In the genomic region with DNA sequence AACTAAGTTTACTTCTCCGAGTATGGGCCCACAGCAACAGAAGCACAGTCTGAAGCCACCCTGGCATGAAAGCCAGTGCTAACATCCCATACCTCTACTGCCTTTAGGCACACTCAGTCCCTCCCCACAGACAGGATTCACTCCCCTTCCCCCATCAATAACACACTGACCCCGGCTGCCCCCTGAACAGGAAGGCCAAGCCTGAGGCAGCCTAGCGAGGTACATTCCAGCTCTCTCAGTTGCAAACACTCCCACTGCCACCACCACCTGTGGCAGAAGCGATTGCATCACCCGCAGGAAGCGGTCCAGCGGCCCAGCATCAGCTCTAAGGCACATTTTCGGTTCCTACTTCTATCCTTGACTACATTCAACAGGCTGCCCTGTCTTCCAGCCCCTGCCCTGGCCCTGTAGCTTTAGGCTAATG, we compare ENCODE assay signal across 9 cellular contexts. TPM values are rescaled to one million over a fixed set of nuclear protein-coding genes. Genes with fewer than 3 reads are reported as not detected.
DNase-seq lines count a peak whose midpoint lies in the region; ATAC-seq and TF ChIP-seq lines count a peak whose summit lies in the region.
"Had no signal": no experiment of that assay in that cellular context is flagged by ENCODE, and none has a peak within 500 bp of the region (broad histone marks: within the 10 kb centered on the region; RNA-seq: fewer than 3 reads in every experiment).

No MANE protein-coding gene starts in this region.

- no peak overlapping the region for H2BK12ac ChIP-seq in mesenchymal stem cell (ENCODE audit: low read length in 2 of 2)

- no peaks in the 10 kb centered on the region for H3K36me3 ChIP-seq in KMS-11 (ENCODE audit: insufficient read depth)
- no peaks in the 10 kb centered on the region for H3K36me3 ChIP-seq in mesenchymal stem cell (ENCODE audit: control insufficient read depth in 1 of 2, insufficient read depth in 2 of 2, low read depth in 1 of 2, low read length in 2 of 2)

- H3K27ac ChIP-seq in KMS-11 = peak overlapping the region; percentile 44
- no peak overlapping the region for H3K27ac ChIP-seq in mesenchymal stem cell (ENCODE audit: low read length, poor library complexity, severe bottlenecking)
- H3K27ac ChIP-seq: 22Rv1 had no signal

- H3K79me2 ChIP-seq in KMS-11 (ENCODE audit: insufficient read depth, low read depth) = no peaks in the 10 kb centered on the region

- no peak overlapping the region for H3K14ac ChIP-seq in mesenchymal stem cell (ENCODE audit: low read length in 2 of 2)

- peak overlapping the region; percentile 28; the same call in 1 of the 2 replicates for H3K9ac ChIP-seq in KMS-11
- H3K9ac ChIP-seq in mesenchymal stem cell (ENCODE audit: low read length) = no peak overlapping the region

- peak overlapping the region; percentile 12 for H4K8ac ChIP-seq in mesenchymal stem cell (ENCODE audit: low read length)

- H3K4me1 ChIP-seq in KMS-11 (ENCODE audit: low read depth, poor library complexity, severe bottlenecking) (peaks cover 63% of the 10 kb centered on the region), mesenchymal stem cell (ENCODE audit: control insufficient read depth, insufficient read depth, low read depth, low read length) (peaks cover 8% of the 10 kb centered on the region)

- no peak overlapping the region for H2BK15ac ChIP-seq in mesenchymal stem cell (ENCODE audit: low read depth, poor library complexity, severe bottlenecking)

- no peak for TF ChIP-seq CTCF in KMS-11 (conservative IDR thresholded peaks at IDR 0.05; ENCODE audit: low read depth, low read length)

- H2BK120ac ChIP-seq in mesenchymal stem cell (ENCODE audit: low read depth, low read length) = no peak overlapping the region

- no peak overlapping the region for H4K91ac ChIP-seq in mesenchymal stem cell (ENCODE audit: low read length)

- H3K23ac ChIP-seq in mesenchymal stem cell (ENCODE audit: low read length in 2 of 2) = no peak overlapping the region

- no peaks in the 10 kb centered on the region for H3K9me3 Mint-ChIP-seq in activated T-cell treated with anti-CD3 and anti-CD28 coated beads, Interleukin-2, amount 50 U/mL, for 4 hours

- H3K4me1 Mint-ChIP-seq in activated T-cell treated with anti-CD3 and anti-CD28 coated beads, Interleukin-2, amount 50 U/mL, for 4 hours (ENCODE audit: low read depth) = peaks cover 14% of the 10 kb centered on the region

- no peaks in the 10 kb centered on the region for H3K36me3 Mint-ChIP-seq in activated T-cell treated with anti-CD3 and anti-CD28 coated beads, Interleukin-2, amount 50 U/mL, for 4 hours (ENCODE audit: insufficient read depth)

- no peak overlapping the region for H3K4ac ChIP-seq in mesenchymal stem cell (ENCODE audit: low read depth in 1 of 2, low read length in 2 of 2)

- H2BK5ac ChIP-seq in mesenchymal stem cell (ENCODE audit: low read depth, low read length, poor library complexity, severe bottlenecking) = no peak overlapping the region

- ATAC-seq in GM21825 (IDR thresholded peaks at IDR 0.05; ENCODE audit: unreplicated experiment) = peak; percentile 87
- ATAC-seq in activated T-cell treated with anti-CD3 and anti-CD28 coated beads, Interleukin-2, amount 50 U/mL, for 4 hours = peak; percentile 51 to 77

- H3K27me3 Mint-ChIP-seq in activated T-cell treated with anti-CD3 and anti-CD28 coated beads, Interleukin-2, amount 50 U/mL, for 4 hours (ENCODE audit: low read depth) = peaks cover 7% of the 10 kb centered on the region

- DNase-seq in NCI-H2107 treated with DMSO at 0.1 percent for 48 hours (lab: John Stamatoyannopoulos, UW; ENCODE audit: unreplicated experiment) (peak; percentile 32), NCI-H2107 (lab: John Stamatoyannopoulos, UW) (no peak), mesenchymal stem cell (no peak), DMS 273 treated with DMSO at 0.1 percent for 48 hours (lab: John Stamatoyannopoulos, UW) (no peak), NCI-H345 treated with DMSO at 0.1 percent for 48 hours (lab: John Stamatoyannopoulos, UW; ENCODE audit: unreplicated experiment) (no peak)
- DNase-seq in activated T-cell treated with anti-CD3 and anti-CD28 coated beads, Interleukin-2, amount 50 U/mL, for 4 hours = peak; percentile 22

- H3K79me1 ChIP-seq in mesenchymal stem cell (replicated peaks; ENCODE audit: low read length, poor library complexity, severe bottlenecking) = no peaks in the 10 kb centered on the region

- WGBS in mesenchymal stem cell = 51% methylated on average over 8 of the region's 8 CpGs

- no peak overlapping the region for H3K4me3 Mint-ChIP-seq in activated T-cell treated with anti-CD3 and anti-CD28 coated beads, Interleukin-2, amount 50 U/mL, for 4 hours

- peak overlapping the region; percentile 43; the same call in 1 of the 2 replicates for H2AFZ ChIP-seq in KMS-11 (ENCODE audit: low read depth)
- H2AFZ ChIP-seq in mesenchymal stem cell (ENCODE audit: low read depth, low read length) = peak overlapping the region; percentile 18

- no peaks in the 10 kb centered on the region for H4K20me1 ChIP-seq in KMS-11 (ENCODE audit: insufficient read depth)

- H3K4me3 ChIP-seq in KMS-11 (IDR thresholded peaks at IDR 0.05; ENCODE audit: insufficient read depth, low read depth, low read length) (no peak overlapping the region), mesenchymal stem cell (ENCODE audit: insufficient read depth in 1 of 2, low read depth in 1 of 2, low read length in 2 of 2) (no peak overlapping the region)

- no peak overlapping the region for H3K18ac ChIP-seq in mesenchymal stem cell (ENCODE audit: low read depth in 1 of 2, low read length in 2 of 2)

- peak overlapping the region; percentile 39 for H3K4me2 ChIP-seq in KMS-11
- no peak overlapping the region for H3K4me2 ChIP-seq in mesenchymal stem cell (ENCODE audit: low read length, poor library complexity, severe bottlenecking)

- no peaks in the 10 kb centered on the region for H3K9me3 ChIP-seq in mesenchymal stem cell (ENCODE audit: control insufficient read depth, low read length)

- H2AK5ac ChIP-seq in mesenchymal stem cell (ENCODE audit: low read length, severe bottlenecking) = no peak overlapping the region

- H3K27me3 ChIP-seq in KMS-11 (ENCODE audit: insufficient read depth, low read depth) = no peaks in the 10 kb centered on the region
- peaks cover 3 to 43% of the 10 kb centered on the region in 2 experiments for H3K27me3 ChIP-seq in mesenchymal stem cell (ENCODE audit: control insufficient read depth in 1 of 2, insufficient read depth in 1 of 2, low read length in 2 of 2)

RNA-seq across cellular contexts. Expression of gene BMF, which starts 7.0 kb away (rescaled TPM):
- total RNA-seq in activated T-cell treated with anti-CD3 and anti-CD28 coated beads, Interleukin-2, amount 50 U/mL, for 4 hours = 1 to 10 TPM; 3.1 to 7.1 (median 6.6) TPM
- 18.5 TPM for polyA plus RNA-seq in mesenchymal stem cell (2013, experiment 1 of 2)
- 17.8 TPM for polyA plus RNA-seq in mesenchymal stem cell (2013, experiment 2 of 2)

RNA-seq across cellular contexts. Expression of gene BUB1B, which starts 45.2 kb away (rescaled TPM):
- 10 to 100 TPM; 12.1 to 17.4 (median 15.6) TPM for total RNA-seq in activated T-cell treated with anti-CD3 and anti-CD28 coated beads, Interleukin-2, amount 50 U/mL, for 4 hours
- 3.8 TPM for polyA plus RNA-seq in mesenchymal stem cell (2013, experiment 1 of 2)
- 4.4 TPM for polyA plus RNA-seq in mesenchymal stem cell (2013, experiment 2 of 2)

Comparison
In these comparisons a context has a peak if more than half of its experiments do, and no peak if none do; other contexts are left out.
1. DNase-seq: peak in NCI-H2107 treated with DMSO at 0.1 percent for 48 hours (single experiment) and activated T-cell treated with anti-CD3 and anti-CD28 coated beads, Interleukin-2, amount 50 U/mL, for 4 hours (single experiment); none in NCI-H2107 (single experiment), mesenchymal stem cell (single experiment), DMS 273 treated with DMSO at 0.1 percent for 48 hours (single experiment) and NCI-H345 treated with DMSO at 0.1 percent for 48 hours (single experiment).